23 cellular contexts compared by ENCODE assay signal in the genomic region with DNA sequence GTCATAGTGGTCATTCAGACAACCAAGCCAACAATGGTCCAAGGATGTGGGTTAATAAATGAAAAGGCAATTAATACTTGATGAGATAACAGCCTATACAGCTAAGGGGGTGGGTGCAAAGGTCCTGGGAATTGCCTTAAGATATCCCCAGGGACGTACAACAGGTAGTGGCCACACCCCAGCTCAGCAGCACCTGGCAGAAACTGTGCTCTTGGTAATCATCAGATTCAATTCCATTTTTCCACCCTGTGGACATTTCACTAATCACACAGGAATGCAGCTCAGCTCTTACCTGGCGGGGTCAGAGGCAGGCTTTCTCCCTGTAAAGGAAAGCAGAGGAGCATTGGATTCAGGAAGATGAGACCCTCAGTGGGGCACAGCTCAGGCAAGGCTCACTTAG. TPM values are rescaled to one million over a fixed set of nuclear protein-coding genes. Genes with fewer than 3 reads are reported as not detected.
DNase-seq lines count a peak whose midpoint lies in the region; ATAC-seq and TF ChIP-seq lines count a peak whose summit lies in the region.
"Had no signal": no experiment of that assay in that cellular context is flagged by ENCODE, and none has a peak within 500 bp of the region (broad histone marks: within the 10 kb centered on the region; RNA-seq: fewer than 3 reads in every experiment).

No MANE protein-coding gene starts in this region.

- H4K12ac ChIP-seq in trophoblast cell (ENCODE audit: low read depth, low read length) = no peak overlapping the region

- TF ChIP-seq CTCF in WERI-Rb-1 (IDR thresholded peaks at IDR 0.05; ENCODE audit: low read depth, low read length) (no peak), epithelial cell of esophagus (IDR thresholded peaks at IDR 0.05; ENCODE audit: insufficient read depth, low read depth, low read length, missing control alignments) (no peak), vagina (IDR thresholded peaks at IDR 0.05) (no peak)

- no peak for TF ChIP-seq POLR2A in vagina (IDR thresholded peaks at IDR 0.05)

- H3K79me2 ChIP-seq in trophoblast cell (ENCODE audit: control insufficient read depth, insufficient read depth, low read length, poor library complexity) = no peaks in the 10 kb centered on the region

- H3K4me2 ChIP-seq in trophoblast cell (ENCODE audit: low read length) = no peak overlapping the region

- H2AFZ ChIP-seq in trophoblast cell (ENCODE audit: insufficient read depth, low read length, poor library complexity) = no peak overlapping the region

- H3K4me1 ChIP-seq in trophoblast cell (ENCODE audit: control insufficient read depth in 1 of 2, insufficient read depth in 2 of 2, low read length in 2 of 2) = peaks cover 0 to 2% of the 10 kb centered on the region in 2 experiments
- no peaks in the 10 kb centered on the region for H3K4me1 ChIP-seq in vagina
- H3K4me1 ChIP-seq: HAP-1 had no signal

- H3K4ac ChIP-seq in trophoblast cell (ENCODE audit: low read depth, low read length) = no peak overlapping the region

- H3K18ac ChIP-seq in trophoblast cell (ENCODE audit: low read length) = no peak overlapping the region

- no peak overlapping the region for H2BK5ac ChIP-seq in trophoblast cell (ENCODE audit: low read depth, low read length, poor library complexity)

- no peak overlapping the region for H3K23ac ChIP-seq in trophoblast cell (ENCODE audit: low read length)

- H3K27me3 ChIP-seq in WERI-Rb-1 (ENCODE audit: insufficient read depth, low read depth, severe bottlenecking) = no peaks in the 10 kb centered on the region
- no peaks in the 10 kb centered on the region for H3K27me3 ChIP-seq in trophoblast cell (ENCODE audit: insufficient read depth, low read length)
- no peaks in the 10 kb centered on the region for H3K27me3 ChIP-seq in vagina

- no peak overlapping the region for H3K14ac ChIP-seq in trophoblast cell (ENCODE audit: low read length)

- H2BK120ac ChIP-seq in trophoblast cell (ENCODE audit: insufficient read depth, low read length, poor library complexity) = no peak overlapping the region

- no peak overlapping the region for H4K91ac ChIP-seq in trophoblast cell (ENCODE audit: low read depth, low read length)

- no peak for DNase-seq in WERI-Rb-1
- peak; percentile 50 for DNase-seq in epithelial cell of esophagus (ENCODE audit: low read depth)
- peak; percentile 5 for DNase-seq in left kidney (ENCODE audit: low read depth, low spot score)
- peak; percentile 37 to 58 for DNase-seq in trophoblast cell
- no peak for DNase-seq in stimulated activated CD4-positive, alpha-beta T cell treated with anti-CD3 and anti-CD28 coated beads, Interleukin-4, amount 100 ng/mL, for 4 hours
- DNase-seq in vagina (ENCODE audit: extremely low spot score in 2 of 2) = no peak
- no peak for DNase-seq in Right ventricle myocardium superior
- DNase-seq: C1 segment of cervical spinal cord; Calu3; CD4-positive, alpha-beta memory T cell; COR-L47; DMS53; DMS79 treated with DMSO at 0.1 percent for 48 hours; GF-D8; GOT3; HFFc6 had no signal

- no peaks in the 10 kb centered on the region for H3K79me1 ChIP-seq in trophoblast cell (ENCODE audit: low read length)

- H2AK5ac ChIP-seq in trophoblast cell (ENCODE audit: low read length) = no peak overlapping the region

- H4K8ac ChIP-seq in trophoblast cell (ENCODE audit: low read depth, low read length) = no peak overlapping the region

- H3K27ac ChIP-seq in WERI-Rb-1 (peak overlapping the region; percentile 80), trophoblast cell (ENCODE audit: low read depth, low read length) (no peak overlapping the region), vagina (no peak overlapping the region)

- no peak overlapping the region for H2BK12ac ChIP-seq in trophoblast cell (ENCODE audit: low read length)

- intact Hi-C loops in vagina (cut with DNase I) (no loop called here), Right ventricle myocardium superior (cut with DNase I) (no loop called here)

- no peak for ATAC-seq in Right ventricle myocardium superior (ENCODE audit: poor library complexity)
- no peak for ATAC-seq in HG03095 (IDR thresholded peaks at IDR 0.05; ENCODE audit: unreplicated experiment)

- no peaks in the 10 kb centered on the region for H3K36me3 ChIP-seq in WERI-Rb-1
- H3K36me3 ChIP-seq in trophoblast cell (ENCODE audit: control insufficient read depth in 1 of 2, insufficient read depth in 2 of 2, low read length in 2 of 2) = no peaks in the 10 kb centered on the region
- H3K36me3 ChIP-seq in vagina = no peaks in the 10 kb centered on the region
- H3K36me3 ChIP-seq: HAP-1 had no signal

- WGBS in trophoblast cell (ENCODE audit: extremely low coverage, insufficient coverage, insufficient read length) = no CpG with 5 or more reads among the region's 2 CpGs

- H3K4me3 ChIP-seq in WERI-Rb-1 (ENCODE audit: low read depth, low read length) (no peak overlapping the region), epithelial cell of esophagus (ENCODE audit: low read length) (no peak overlapping the region), trophoblast cell (ENCODE audit: low read depth, low read length) (no peak overlapping the region), vagina (no peak overlapping the region)
- H3K4me3 ChIP-seq: HAP-1 had no signal

- no peak overlapping the region for H3K9ac ChIP-seq in trophoblast cell (ENCODE audit: low read length)

- H3K9me3 ChIP-seq in WERI-Rb-1 (ENCODE audit: severe bottlenecking) (peaks cover 2% of the 10 kb centered on the region), trophoblast cell (ENCODE audit: insufficient read depth, low read depth, low read length) (no peaks in the 10 kb centered on the region), vagina (no peaks in the 10 kb centered on the region)
- H3K9me3 ChIP-seq: HAP-1 had no signal

RNA-seq across cellular contexts. Expression of gene FCRL5, which starts 32.9 kb away (rescaled TPM):
- not detected in 2 replicates for polyA plus RNA-seq in trophoblast cell (2013)
- 0.49 TPM for total RNA-seq in vagina
- 0.11 TPM for total RNA-seq in Right ventricle myocardium superior
- total RNA-seq: A172; A673; Calu3; CD4-positive, alpha-beta memory T cell; Daoy; G401; HFFc6 had no signal
- polyA plus RNA-seq: BJ had no signal

Comparison
In these comparisons a context has a peak if more than half of its experiments do, and no peak if none do; other contexts are left out.
1. DNase-seq: peak in epithelial cell of esophagus (single experiment), left kidney (single experiment) and trophoblast cell (2 of 2); none in WERI-Rb-1 (single experiment), stimulated activated CD4-positive, alpha-beta T cell treated with anti-CD3 and anti-CD28 coated beads, Interleukin-4, amount 100 ng/mL, for 4 hours (0 of 2), vagina (0 of 2) and Right ventricle myocardium superior (single experiment).